9 cellular contexts compared by ENCODE assay signal in genomic region chr17:11935734-11936406, GRCh38.
DNase-seq lines count a peak whose midpoint lies in the region; ATAC-seq and TF ChIP-seq lines count a peak whose summit lies in the region.
"Had no signal": no experiment of that assay in that cellular context is flagged by ENCODE, and none has a peak within 500 bp of the region (broad histone marks: within the 10 kb centered on the region; RNA-seq: fewer than 3 reads in every experiment).

No MANE protein-coding gene starts in this region.

- WGBS in tibial nerve, 2 donors: 43 to 47% methylated on average over 14 of the region's 14 CpGs

- no peak overlapping the region for H3K27ac ChIP-seq in ascending aorta
- no peak overlapping the region for H3K27ac ChIP-seq in tibial nerve

- no peak for ATAC-seq in left cardiac atrium
- ATAC-seq in GM21390 (IDR thresholded peaks at IDR 0.05; ENCODE audit: unreplicated experiment): no peak
- no peak for ATAC-seq in GM18861 (IDR thresholded peaks at IDR 0.05; ENCODE audit: unreplicated experiment)

- TF ChIP-seq POLR2A in tibial nerve (IDR thresholded peaks at IDR 0.05): no peak

- TF ChIP-seq CTCF in ascending aorta (IDR thresholded peaks at IDR 0.05) (peak in 2 of 3 experiments; percentile 39 to 51), tibial nerve (IDR thresholded peaks at IDR 0.05) (peak; percentile 53 to 72 (median 66))

- no peak overlapping the region for H3K4me3 ChIP-seq in ascending aorta
- no peak overlapping the region for H3K4me3 ChIP-seq in tibial nerve
- H3K4me3 ChIP-seq: HAP-1 had no signal

- H3K9me3 ChIP-seq in ascending aorta: no peaks in the 10 kb centered on the region
- no peaks in the 10 kb centered on the region for H3K9me3 ChIP-seq in tibial nerve
- H3K9me3 ChIP-seq: HAP-1 had no signal

- no peaks in the 10 kb centered on the region for H3K4me1 ChIP-seq in ascending aorta
- H3K4me1 ChIP-seq in tibial nerve: no peaks in the 10 kb centered on the region
- H3K4me1 ChIP-seq: HAP-1 had no signal

- H3K27me3 ChIP-seq in ascending aorta (no peaks in the 10 kb centered on the region), tibial nerve (no peaks in the 10 kb centered on the region)

- H3K36me3 ChIP-seq in ascending aorta: no peaks in the 10 kb centered on the region
- no peaks in the 10 kb centered on the region for H3K36me3 ChIP-seq in tibial nerve
- H3K36me3 ChIP-seq: HAP-1 had no signal

- no peak for TF ChIP-seq EP300 in tibial nerve (IDR thresholded peaks at IDR 0.05)

- peak; percentile 57 for DNase-seq in left cardiac atrium
- no peak for DNase-seq in cardiac septum (ENCODE audit: low spot score)
- DNase-seq in NCI-H2171 (lab: John Stamatoyannopoulos, UW): peak; percentile 2
- no peak for DNase-seq in ascending aorta (ENCODE audit: low spot score in 2 of 2)
- peak; percentile 86 for DNase-seq in islet precursor cell
- peak in 1 of 2 donors; percentile 16 for DNase-seq in tibial nerve (ENCODE audit: low spot score in 2 of 2)

- intact Hi-C loops in left cardiac atrium (cut with DNase I): loop anchor here (5.0 to 10.0 kb wide), 3 partner anchors 291 to 1061 kb away; no protein-coding TSS in a partner anchor
- intact Hi-C loops in cardiac septum (cut with DNase I): no loop called here
- intact Hi-C loops in ascending aorta (cut with DNase I): no loop called here

Comparison
In these comparisons a context has a peak if more than half of its experiments do, and no peak if none do; other contexts are left out.
1. DNase-seq: peak in left cardiac atrium (single experiment), NCI-H2171 (single experiment) and islet precursor cell (single experiment); none in cardiac septum (single experiment) and ascending aorta (0 of 2).
2. intact Hi-C loops: an anchor here in left cardiac atrium (5.0 to 10.0 kb wide); none called in cardiac septum and ascending aorta.